Comparison of ENCODE assay signal across 9 cellular contexts in genomic region chr2:134218928-134219707, GRCh38. TPM values are rescaled to one million over a fixed set of nuclear protein-coding genes. Genes with fewer than 3 reads are reported as not detected.
DNase-seq lines count a peak whose midpoint lies in the region; ATAC-seq, FAIRE-seq and TF ChIP-seq lines count a peak whose summit lies in the region.
"Had no signal": no experiment of that assay in that cellular context is flagged by ENCODE, and none has a peak within 500 bp of the region (broad histone marks: within the 10 kb centered on the region; RNA-seq: fewer than 3 reads in every experiment).

No MANE protein-coding gene starts in this region.

- TF ChIP-seq POLR2A in GM12892 (IDR thresholded peaks at IDR 0.05; ENCODE audit: low read depth, low read length) (no peak), erythroblast (IDR thresholded peaks at IDR 0.05; ENCODE audit: low read length) (no peak)

- intact Hi-C loops in Caco-2 (cut with micrococcal nuclease; ENCODE audit: unreplicated experiment) = no loop called here

- DNase-seq in GM12892 (ENCODE audit: insufficient read length) (no peak), SIG-M5 treated with dmso at 0.1 percent for 504 hours (lab: John Stamatoyannopoulos, UW; ENCODE audit: unreplicated experiment) (peak; percentile 30), Caco-2 (no peak), erythroblast (lab: John Stamatoyannopoulos, UW) (no peak), ecto neural progenitor cell (ENCODE audit: low spot score) (no peak)

- no peaks in the 10 kb centered on the region for H3K27me3 Mint-ChIP-seq in stimulated activated naive CD8-positive, alpha-beta T cell treated with anti-CD3 and anti-CD28 coated beads, Interleukin-15, Interleukin-2, amounts not matched to agents 100 ng/mL and 50 ng/mL, for 24 hours
- H3K27me3 Mint-ChIP-seq in Caco-2 (ENCODE audit: insufficient read depth, unreplicated experiment) = no peaks in the 10 kb centered on the region
- H3K27me3 Mint-ChIP-seq: brain had no signal

- no peak for TF ChIP-seq CTCF in Caco-2 (IDR thresholded peaks at IDR 0.05; ENCODE audit: insufficient read depth in 1 of 2, low read depth in 1 of 2, low read length in 1 of 2, severe bottlenecking in 1 of 2, unreplicated experiment in 1 of 2)

- H3K4me1 Mint-ChIP-seq in stimulated activated naive CD8-positive, alpha-beta T cell treated with anti-CD3 and anti-CD28 coated beads, Interleukin-15, Interleukin-2, amounts not matched to agents 100 ng/mL and 50 ng/mL, for 24 hours (ENCODE audit: low read depth) = peaks cover 70% of the 10 kb centered on the region
- H3K4me1 Mint-ChIP-seq in Caco-2 (ENCODE audit: low read depth, unreplicated experiment) = peaks cover 8% of the 10 kb centered on the region

- no peaks in the 10 kb centered on the region for H3K27me3 ChIP-seq in duodenal mucosa (ENCODE audit: control insufficient read depth in 1 of 2, insufficient read depth in 2 of 2, low read length in 2 of 2)
- H3K27me3 ChIP-seq in Caco-2 (replicated peaks; ENCODE audit: control insufficient read depth, insufficient read depth, low read length) = no peaks in the 10 kb centered on the region

- BruUV-seq in Caco-2 (replicated peaks; lab: Mats Ljungman, UMichigan) = no TSS peak

- H3K9me3 Mint-ChIP-seq in stimulated activated naive CD8-positive, alpha-beta T cell treated with anti-CD3 and anti-CD28 coated beads, Interleukin-15, Interleukin-2, amounts not matched to agents 100 ng/mL and 50 ng/mL, for 24 hours = no peaks in the 10 kb centered on the region
- H3K9me3 Mint-ChIP-seq in Caco-2 (ENCODE audit: unreplicated experiment) = peaks cover 6% of the 10 kb centered on the region

- peak overlapping the region in 1 of 2 donors; percentile 21 for H3K9ac ChIP-seq in duodenal mucosa (ENCODE audit: low read depth in 1 of 2, low read length in 2 of 2)

- peak overlapping the region; percentile 16 to 28 for H3K4me3 ChIP-seq in duodenal mucosa (ENCODE audit: low read depth in 1 of 2, low read length in 2 of 2)
- H3K4me3 ChIP-seq in Caco-2 (ENCODE audit: low read depth, low read length) = no peak overlapping the region

- POLR2A ChIA-PET in Caco-2 (lab: Charles Lee) = no interaction called here

- H3K4me1 ChIP-seq in duodenal mucosa (ENCODE audit: control insufficient read depth in 1 of 2, insufficient read depth in 2 of 2, low read length in 2 of 2) (peaks cover 38 to 52% of the 10 kb centered on the region in 2 donors), Caco-2 (no peaks in the 10 kb centered on the region)

- H3K9me3 ChIP-seq in duodenal mucosa (ENCODE audit: control insufficient read depth in 1 of 2, low read length in 2 of 2) (peaks cover 0 to 3% of the 10 kb centered on the region in 2 donors), Caco-2 (0 out of 2 replicates have a peak, but pooled peaks cover 3% of the 10 kb centered on the region)

- FAIRE-seq in GM12892 (lab: Jason Lieb, UNC) = peak; percentile 88

- CTCF ChIA-PET in Caco-2 (lab: Charles Lee) = no interaction called here

- H3K4me3 Mint-ChIP-seq in stimulated activated naive CD8-positive, alpha-beta T cell treated with anti-CD3 and anti-CD28 coated beads, Interleukin-15, Interleukin-2, amounts not matched to agents 100 ng/mL and 50 ng/mL, for 24 hours = peak overlapping the region; percentile 50
- no peak overlapping the region for H3K4me3 Mint-ChIP-seq in Caco-2 (ENCODE audit: unreplicated experiment)

- H3K27ac Mint-ChIP-seq in stimulated activated naive CD8-positive, alpha-beta T cell treated with anti-CD3 and anti-CD28 coated beads, Interleukin-15, Interleukin-2, amounts not matched to agents 100 ng/mL and 50 ng/mL, for 24 hours = peak overlapping the region; percentile 88
- H3K27ac Mint-ChIP-seq in Caco-2 (ENCODE audit: unreplicated experiment) = no peak overlapping the region

- H3K36me3 ChIP-seq in duodenal mucosa (ENCODE audit: control insufficient read depth in 1 of 2, insufficient read depth in 2 of 2, low read length in 2 of 2) (no peaks in the 10 kb centered on the region), Caco-2 (ENCODE audit: control insufficient read depth, insufficient read depth, low read length) (no peaks in the 10 kb centered on the region)

- peaks cover 12% of the 10 kb centered on the region for H3K36me3 Mint-ChIP-seq in stimulated activated naive CD8-positive, alpha-beta T cell treated with anti-CD3 and anti-CD28 coated beads, Interleukin-15, Interleukin-2, amounts not matched to agents 100 ng/mL and 50 ng/mL, for 24 hours (ENCODE audit: low read depth)
- H3K36me3 Mint-ChIP-seq in Caco-2 (ENCODE audit: insufficient read depth, unreplicated experiment) = no peaks in the 10 kb centered on the region

- no peak overlapping the region for H3K27ac ChIP-seq in duodenal mucosa (ENCODE audit: low read depth, low read length)

- peak; percentile 67 for ATAC-seq in HG02642 (IDR thresholded peaks at IDR 0.05; ENCODE audit: poor library complexity, unreplicated experiment)

RNA-seq across cellular contexts. Expression of gene MGAT5, which starts 34.8 kb away (rescaled TPM):
- polyA plus RNA-seq in GM12892 (2012; ENCODE audit: missing spikeins) = 23.7 TPM
- total RNA-seq in Caco-2 (2022) = 21.7 and 22.1 TPM in 2 replicates
